Comparison of ENCODE assay signal across 16 cellular contexts in genomic region chr6:6284231-6284966, GRCh38. TPM values are rescaled to one million over a fixed set of nuclear protein-coding genes. Genes with fewer than 3 reads are reported as not detected.
A peak's percentile ranks its signal among the peaks of the same experiment; 100 is the strongest.
DNase-seq lines count a peak whose midpoint lies in the region; FAIRE-seq and TF ChIP-seq lines count a peak whose summit lies in the region.
"Had no signal": no experiment of that assay in that cellular context is flagged by ENCODE, and none has a peak within 500 bp of the region (broad histone marks: within the 10 kb centered on the region; RNA-seq: fewer than 3 reads in every experiment).

No MANE protein-coding gene starts in this region.

- H3K79me2 ChIP-seq in DOHH2 (ENCODE audit: control insufficient read depth, low read length): no peaks in the 10 kb centered on the region

- no peak for TF ChIP-seq EP300 in suprapubic skin (IDR thresholded peaks at IDR 0.05)

- in situ Hi-C loops in KBM-7 (cut with MboI; ENCODE audit: low pct_unique_long_range_greater_than_20kb, low sequenced_read_pairs): no loop called here

- TF ChIP-seq CTCF in DOHH2 (IDR thresholded peaks at IDR 0.05; ENCODE audit: low read depth, low read length, poor library complexity, severe bottlenecking) (no peak), suprapubic skin (IDR thresholded peaks at IDR 0.05) (no peak)

- H3K36me3 Mint-ChIP-seq in dendritic cell treated with granulocyte-macrophage colony-stimulating factor and Interleukin-4, amounts not matched to agents 40 ng/mL and 50 ng/mL, for 4 days (ENCODE audit: low read depth): peaks cover 100% of the 10 kb centered on the region

- peak overlapping the region; percentile 72 for H3K4me2 ChIP-seq in DOHH2 (ENCODE audit: low read length)

- intact Hi-C loops in dendritic cell treated with granulocyte-macrophage colony-stimulating factor and Interleukin-4, amounts not matched to agents 40 ng/mL and 50 ng/mL, for 4 days (cut with micrococcal nuclease): no loop called here

- no peaks in the 10 kb centered on the region for H3K9me2 ChIP-seq in DOHH2 (replicated peaks; ENCODE audit: control insufficient read depth, low read length)

- H4K20me1 ChIP-seq in DOHH2 (ENCODE audit: control insufficient read depth, insufficient read depth, low read depth, low read length): no peaks in the 10 kb centered on the region

- H3K4me1 ChIP-seq in DOHH2 (ENCODE audit: control insufficient read depth, low read length): peaks cover 75% of the 10 kb centered on the region
- H3K4me1 ChIP-seq in suprapubic skin: peaks cover 3% of the 10 kb centered on the region
- H3K4me1 ChIP-seq: BE2C had no signal

- FAIRE-seq in frontal cortex (lab: Jason Lieb, UNC): no peak
- FAIRE-seq: GM18507 had no signal

- DNase-seq in NAMALWA (ENCODE audit: low spot score): peak; percentile 64
- no peak for DNase-seq in suprapubic skin (ENCODE audit: low spot score in 2 of 2)
- DNase-seq in KBM-7: no peak
- DNase-seq in frontal cortex (ENCODE audit: low spot score in 2 of 2): no peak
- DNase-seq in LoVo (ENCODE audit: low spot score): no peak
- DNase-seq: BE2C, DMS 273 treated with DMSO at 0.1 percent for 48 hours, H9, NCI-H1092, NCI-H1694 treated with DMSO at 0.1 percent for 48 hours, NCI-H345, NCI-H69 had no signal

- no peaks in the 10 kb centered on the region for H3K27me3 Mint-ChIP-seq in dendritic cell treated with granulocyte-macrophage colony-stimulating factor and Interleukin-4, amounts not matched to agents 40 ng/mL and 50 ng/mL, for 4 days

- no peak for TF ChIP-seq POLR2A in suprapubic skin (IDR thresholded peaks at IDR 0.05)

- peak overlapping the region; percentile 54 for H3K4me3 ChIP-seq in DOHH2 (ENCODE audit: low read length)
- H3K4me3 ChIP-seq in suprapubic skin: no peak overlapping the region

- no peak overlapping the region for H3K4me3 Mint-ChIP-seq in dendritic cell treated with granulocyte-macrophage colony-stimulating factor and Interleukin-4, amounts not matched to agents 40 ng/mL and 50 ng/mL, for 4 days
- H3K4me3 Mint-ChIP-seq: H9 had no signal

- H3K27me3 ChIP-seq in DOHH2 (ENCODE audit: control insufficient read depth, low read length) (no peaks in the 10 kb centered on the region), suprapubic skin (no peaks in the 10 kb centered on the region)
- H3K27me3 ChIP-seq: BE2C had no signal

- no peaks in the 10 kb centered on the region for H3K9me3 ChIP-seq in DOHH2 (ENCODE audit: control insufficient read depth, insufficient read depth, low read length)
- no peaks in the 10 kb centered on the region for H3K9me3 ChIP-seq in suprapubic skin
- H3K9me3 ChIP-seq: BE2C had no signal

- H3K27ac ChIP-seq in DOHH2 (ENCODE audit: low read depth, low read length) (peak overlapping the region; percentile 88), suprapubic skin (peak overlapping the region; percentile 22)

- WGBS in suprapubic skin: 77% methylated on average over 6 of the region's 6 CpGs

- peaks cover 78% of the 10 kb centered on the region for H3K4me1 Mint-ChIP-seq in dendritic cell treated with granulocyte-macrophage colony-stimulating factor and Interleukin-4, amounts not matched to agents 40 ng/mL and 50 ng/mL, for 4 days (ENCODE audit: low read depth)
- H3K4me1 Mint-ChIP-seq: H9 had no signal

- H3K27ac Mint-ChIP-seq in dendritic cell treated with granulocyte-macrophage colony-stimulating factor and Interleukin-4, amounts not matched to agents 40 ng/mL and 50 ng/mL, for 4 days: peak overlapping the region; percentile 82
- H3K27ac Mint-ChIP-seq: H9 had no signal

- peaks cover 14% of the 10 kb centered on the region for H3F3A ChIP-seq in DOHH2 (ENCODE audit: control insufficient read depth, insufficient read depth)

- H3K36me3 ChIP-seq in DOHH2 (ENCODE audit: control insufficient read depth, low read length) (no peaks in the 10 kb centered on the region), suprapubic skin (no peaks in the 10 kb centered on the region)
- H3K36me3 ChIP-seq: BE2C had no signal

- no peaks in the 10 kb centered on the region for H3K9me3 Mint-ChIP-seq in dendritic cell treated with granulocyte-macrophage colony-stimulating factor and Interleukin-4, amounts not matched to agents 40 ng/mL and 50 ng/mL, for 4 days
- H3K9me3 Mint-ChIP-seq: H9 had no signal

RNA-seq across cellular contexts. Expression of gene F13A1, which starts 36.1 kb away (rescaled TPM):
- 10 to 100 TPM in 3 of 4 donors, 1 to 10 TPM in 1; 9.7 to 32.7 (median 17.2) TPM for total RNA-seq in suprapubic skin
- 13.5 TPM for total RNA-seq in frontal cortex
- total RNA-seq: RPMI7951 had no signal
